In the genomic region with DNA sequence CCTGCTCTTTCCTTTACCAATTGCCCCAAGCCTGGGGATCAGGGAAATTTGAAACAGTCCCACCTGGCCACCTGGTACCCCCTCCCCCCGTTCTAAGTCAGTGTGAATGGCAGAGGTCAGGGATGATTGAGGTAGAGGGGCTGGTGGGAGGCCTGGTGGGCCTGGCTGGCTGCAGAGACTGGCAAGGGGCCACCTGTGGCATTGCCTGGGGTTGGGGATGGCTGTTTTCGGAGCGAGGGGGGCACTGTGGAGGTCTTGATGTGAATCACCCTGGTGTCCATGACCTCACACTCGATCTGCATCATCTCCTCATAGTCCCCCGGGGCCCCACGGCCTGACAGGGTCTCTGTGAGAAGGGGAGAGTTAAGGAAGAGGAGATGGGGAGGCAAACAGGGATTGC, we compare ENCODE assay signal across 14 cellular contexts. TPM values are rescaled to one million over a fixed set of nuclear protein-coding genes. Genes with fewer than 3 reads are reported as not detected.
DNase-seq lines count a peak whose midpoint lies in the region; ATAC-seq, FAIRE-seq and TF ChIP-seq lines count a peak whose summit lies in the region.
"Had no signal": no experiment of that assay in that cellular context is flagged by ENCODE, and none has a peak within 500 bp of the region (broad histone marks: within the 10 kb centered on the region; RNA-seq: fewer than 3 reads in every experiment).

No MANE protein-coding gene starts in this region.

- WGBS in K562 (ENCODE audit: insufficient coverage, low coverage, missing lambda C conversion rate) = 75% methylated on average over 6 of the region's 6 CpGs
- WGBS in spleen, 5 donors = 85 to 94% (median 89%) methylated on average over 6 of the region's 6 CpGs

- in situ Hi-C loops in K562 (cut with MboI) = no loop called here

- TSS peak; percentile 51 for BruUV-seq in K562 (replicated peaks; lab: Mats Ljungman, UMichigan)

- no peak overlapping the region for H2AFZ ChIP-seq in K562 (ENCODE audit: low read depth, low read length)

- no peak overlapping the region for H3K4me2 ChIP-seq in K562 (ENCODE audit: insufficient read depth, low read length)

- ATAC-seq in K562 = no peak
- no peak for ATAC-seq in stimulated activated effector memory CD8-positive, alpha-beta T cell treated with anti-CD3 and anti-CD28 coated beads, Interleukin-12 subunit alpha, Interleukin-12 subunit beta, amount 100 ng/mL, for 72 hours
- no peak for ATAC-seq in HG02840 (IDR thresholded peaks at IDR 0.05; ENCODE audit: low FRiP score, unreplicated experiment)

- no peaks in the 10 kb centered on the region for H3K79me2 ChIP-seq in K562 (ENCODE audit: control insufficient read depth, insufficient read depth, low read length)

- TF ChIP-seq CTCF in K562 (IDR thresholded peaks at IDR 0.05 in 2 of 3, conservative IDR thresholded peaks at IDR 0.05 in 1 of 3; ENCODE audit: insufficient read depth in 2 of 3, low read depth in 1 of 3, low read length in 3 of 3) (no peak), spleen (IDR thresholded peaks at IDR 0.05 in 8 of 11, conservative IDR thresholded peaks at IDR 0.05 in 3 of 11) (no peak)

- no peak for FAIRE-seq in K562 (lab: Jason Lieb, UNC)
- FAIRE-seq: astrocyte, TTC549 had no signal

- POLR2A ChIA-PET in K562 (lab: Yijun Ruan, JAX) = no interaction called here

- TF ChIP-seq POLR2A in K562 (conservative IDR thresholded peaks at IDR 0.05) (no peak), spleen (IDR thresholded peaks at IDR 0.05) (no peak)

- H3K9ac ChIP-seq in K562 (ENCODE audit: insufficient read depth in 1 of 2, low read depth in 2 of 2, low read length in 2 of 2) = 0 out of 4 replicates have a peak overlapping the region, but pooled peaks of 1 of the 2 experiments have one; percentile 6

- H3K27me3 ChIP-seq in K562 (ENCODE audit: control insufficient read depth in 2 of 2, insufficient read depth in 2 of 2, low read length in 2 of 2) (no peaks in the 10 kb centered on the region), spleen (replicated peaks in 1 of 7) (no peaks in the 10 kb centered on the region)

- H3K4me1 Mint-ChIP-seq in stimulated activated effector memory CD8-positive, alpha-beta T cell treated with anti-CD3 and anti-CD28 coated beads, Interleukin-12 subunit alpha, Interleukin-12 subunit beta, amount 100 ng/mL, for 72 hours = peaks cover 24% of the 10 kb centered on the region

- peaks cover 77% of the 10 kb centered on the region for H3K36me3 Mint-ChIP-seq in stimulated activated effector memory CD8-positive, alpha-beta T cell treated with anti-CD3 and anti-CD28 coated beads, Interleukin-12 subunit alpha, Interleukin-12 subunit beta, amount 100 ng/mL, for 72 hours

- peaks cover 3% of the 10 kb centered on the region for H3K9me1 ChIP-seq in K562 (ENCODE audit: control insufficient read depth, insufficient read depth, low read length)

- no peak overlapping the region for H3K4me3 Mint-ChIP-seq in stimulated activated effector memory CD8-positive, alpha-beta T cell treated with anti-CD3 and anti-CD28 coated beads, Interleukin-12 subunit alpha, Interleukin-12 subunit beta, amount 100 ng/mL, for 72 hours
- H3K4me3 Mint-ChIP-seq: CD4-positive, alpha-beta T cell had no signal

- H3K9me3 Mint-ChIP-seq in stimulated activated effector memory CD8-positive, alpha-beta T cell treated with anti-CD3 and anti-CD28 coated beads, Interleukin-12 subunit alpha, Interleukin-12 subunit beta, amount 100 ng/mL, for 72 hours = no peaks in the 10 kb centered on the region
- H3K9me3 Mint-ChIP-seq: CD4-positive, alpha-beta T cell had no signal

- H3K9me3 ChIP-seq in K562 (replicated peaks; ENCODE audit: control insufficient read depth, insufficient read depth, low read depth, low read length) = no peaks in the 10 kb centered on the region
- no peaks in the 10 kb centered on the region for H3K9me3 ChIP-seq in spleen

- H3K27ac ChIP-seq in K562 (ENCODE audit: extremely low read depth, low read depth, low read length) (no peak overlapping the region), spleen (no peak overlapping the region)

- TF ChIP-seq RAD21 in K562 (CRISPR knock-in tag; conservative IDR thresholded peaks at IDR 0.05 in 1 of 2, IDR thresholded peaks at IDR 0.05 in 1 of 2) = no peak

- CTCF ChIA-PET in K562 (lab: Yijun Ruan, JAX; ENCODE audit: low intra/inter-chr PET ratio) = no interaction called here

- H4K20me1 ChIP-seq in K562 (replicated peaks; ENCODE audit: control insufficient read depth, insufficient read depth, low read length) = no peaks in the 10 kb centered on the region

- no peak for TF ChIP-seq EP300 in K562 (IDR thresholded peaks at IDR 0.05; ENCODE audit: low read length)

- intact Hi-C loops in K562 (cut with micrococcal nuclease) = loop anchor here (5.0 to 10.0 kb wide), 3 partner anchors 52 to 299 kb away; partner anchors contain the start of gene ZBTB12
- intact Hi-C loops in spleen (cut with DNase I; ENCODE audit: low total_unique reads) = no loop called here

- H3K4me1 ChIP-seq in K562 (replicated peaks in 1 of 2; ENCODE audit: control insufficient read depth in 2 of 2, insufficient read depth in 2 of 2, low read length in 2 of 2) = peaks cover 7 to 14% of the 10 kb centered on the region in 2 experiments; a peak in 4 of 5 replicates
- peaks cover 15 to 73% (median 41%) of the 10 kb centered on the region in 6 donors for H3K4me1 ChIP-seq in spleen

- H3K27ac Mint-ChIP-seq in stimulated activated effector memory CD8-positive, alpha-beta T cell treated with anti-CD3 and anti-CD28 coated beads, Interleukin-12 subunit alpha, Interleukin-12 subunit beta, amount 100 ng/mL, for 72 hours = peak overlapping the region; percentile 77
- H3K27ac Mint-ChIP-seq: CD4-positive, alpha-beta T cell had no signal

- H3K36me3 ChIP-seq in K562 (ENCODE audit: control insufficient read depth, insufficient read depth, low read length) (peaks cover 44% of the 10 kb centered on the region), spleen (peaks cover 2 to 96% (median 58%) of the 10 kb centered on the region in 6 donors)

- DNase-seq in K562 (ENCODE audit: extremely low read depth in 1 of 4, low spot score in 3 of 4) = no peak
- no peak for DNase-seq in stimulated activated effector memory CD8-positive, alpha-beta T cell treated with anti-CD3 and anti-CD28 coated beads, Interleukin-12 subunit alpha, Interleukin-12 subunit beta, amount 100 ng/mL, for 72 hours (ENCODE audit: low spot score in 2 of 2)
- DNase-seq in spleen = no peak
- DNase-seq: activated T-cell treated with anti-CD3 and anti-CD28 coated beads for 4 hours; CD4-positive, alpha-beta T cell; effector memory CD4-positive, alpha-beta T cell; hypothalamus; NCI-H446; posterior cingulate gyrus; RPMI8226; stimulated activated CD4-positive, alpha-beta T cell treated with anti-CD3 and anti-CD28 coated beads, Interleukin-4, amount 100 ng/mL, for 1 hour had no signal

- H3K4me3 ChIP-seq in K562 = no peak overlapping the region
- H3K4me3 ChIP-seq in spleen = no peak overlapping the region

RNA-seq across cellular contexts. Expression of gene TNXB, which starts 6.5 kb away (rescaled TPM):
- total RNA-seq in K562 (2011; cell fraction: chromatin; rRNA removed; ENCODE audit: low replicate concordance) = 19.6 and 47.4 TPM in 2 replicates
- 28.9 and 33.2 TPM in 2 replicates for total RNA-seq in K562 (2011; cell fraction: nucleolus; rRNA removed)
- total RNA-seq in K562 (2011; cell fraction: nucleoplasm; rRNA removed) = 21.4 and 27.9 TPM in 2 replicates
- 28.1 and 35.0 TPM in 2 replicates for total RNA-seq in K562 (2014; rRNA removed)
- 4.2 and 6.1 TPM in 2 replicates for total RNA-seq in K562 (2014; rRNA removed; fragmentation: Illumina TruSeq; extraction: Trizol)
- total RNA-seq in K562 (2015; rRNA removed; fragmentation: Illumina TruSeq; extraction: Trizol) = 25.0 and 26.2 TPM in 2 replicates
- 24.2 and 25.8 TPM in 2 replicates for total RNA-seq in K562 (2021)
- polyA plus RNA-seq in K562 (2011; rRNA removed) = 11.3 and 13.3 TPM in 2 replicates
- polyA plus RNA-seq in K562 (2011; cell fraction: cytosol; rRNA removed) = 20.6 and 53.8 TPM in 2 replicates
- 25.4 and 47.3 TPM in 2 replicates for polyA plus RNA-seq in K562 (2011; cell fraction: nucleus; rRNA removed)
- 25.6 and 28.6 TPM in 2 replicates for polyA plus RNA-seq in K562 (2012)
- polyA plus RNA-seq in K562 (2014; fragmentation: Illumina TruSeq; extraction: Trizol) = 12.4 and 24.8 TPM in 2 replicates
- polyA plus RNA-seq in K562 (2014; fragmentation: Nextera tagmentation; extraction: Ambion mirVana) = under 1 TPM; 0.14 to 0.43 TPM
- 24.5 and 27.0 TPM in 2 replicates for polyA plus RNA-seq in K562 (2014; rRNA removed)
- polyA minus RNA-seq in K562 (2011; rRNA and poly(A)+ RNA removed) = 3.1 and 6.0 TPM in 2 replicates
- polyA minus RNA-seq in K562 (2011; cell fraction: cytosol; rRNA and poly(A)+ RNA removed) = 15.5 and 15.6 TPM in 2 replicates
- 16.2 and 17.0 TPM in 2 replicates for polyA minus RNA-seq in K562 (2011; cell fraction: nucleus; rRNA and poly(A)+ RNA removed)
- 100 to 1,000 TPM in 2 of 7 donors, 10 to 100 TPM in 5; 37.6 to 117 (median 72.7) TPM for total RNA-seq in spleen
- polyA plus RNA-seq in spleen = 10 to 100 TPM; 13.7 to 39.3 (median 32.5) TPM

RNA-seq across cellular contexts. Expression of gene ATF6B, which starts 12.4 kb away (rescaled TPM):
- total RNA-seq in K562 (2011; cell fraction: chromatin; rRNA removed; ENCODE audit: low replicate concordance) = 189 and 474 TPM in 2 replicates
- total RNA-seq in K562 (2011; cell fraction: nucleolus; rRNA removed) = 248 and 265 TPM in 2 replicates
- total RNA-seq in K562 (2011; cell fraction: nucleoplasm; rRNA removed) = 205 and 216 TPM in 2 replicates
- total RNA-seq in K562 (2014; rRNA removed) (22.7 and 25.4 TPM in 2 replicates), K562 (2014; rRNA removed; fragmentation: Illumina TruSeq; extraction: Trizol) (15.6 and 21.5 TPM in 2 replicates), K562 (2015; rRNA removed; fragmentation: Illumina TruSeq; extraction: Trizol) (30.5 and 31.7 TPM in 2 replicates), K562 (2021) (83.6 and 89.7 TPM in 2 replicates), spleen (100 to 1,000 TPM in 4 of 7 donors, 10 to 100 TPM in 3; 79.1 to 126 (median 101) TPM)
- polyA plus RNA-seq in K562 (2011; rRNA removed) (46.6 and 83.9 TPM in 2 replicates), K562 (2014; fragmentation: Illumina TruSeq; extraction: Trizol) (128 and 131 TPM in 2 replicates), K562 (2014; fragmentation: Nextera tagmentation; extraction: Ambion mirVana) (10 to 100 TPM; 20.7 to 26.1 TPM), K562 (2014; rRNA removed) (88.0 and 103 TPM in 2 replicates), spleen (10 to 100 TPM; 45.3 to 72.7 (median 46.2) TPM)
- polyA plus RNA-seq in K562 (2011; cell fraction: cytosol; rRNA removed) = 74.9 and 91.7 TPM in 2 replicates
- polyA plus RNA-seq in K562 (2011; cell fraction: nucleus; rRNA removed) = 198 and 250 TPM in 2 replicates
- 138 and 229 TPM in 2 replicates for polyA plus RNA-seq in K562 (2012)
- polyA minus RNA-seq in K562 (2011; rRNA and poly(A)+ RNA removed) = 22.1 and 23.6 TPM in 2 replicates
- 34.3 and 45.6 TPM in 2 replicates for polyA minus RNA-seq in K562 (2011; cell fraction: cytosol; rRNA and poly(A)+ RNA removed)
- polyA minus RNA-seq in K562 (2011; cell fraction: nucleus; rRNA and poly(A)+ RNA removed) = 42.9 and 68.4 TPM in 2 replicates

RNA-seq across cellular contexts. Expression of gene FKBPL, which starts 14.5 kb away (rescaled TPM):
- 7.3 and 12.0 TPM in 2 replicates for total RNA-seq in K562 (2011; cell fraction: chromatin; rRNA removed; ENCODE audit: low replicate concordance)
- total RNA-seq in K562 (2011; cell fraction: nucleolus; rRNA removed) = 8.4 and 12.0 TPM in 2 replicates
- total RNA-seq in K562 (2011; cell fraction: nucleoplasm; rRNA removed) = 7.9 and 8.3 TPM in 2 replicates
- 18.8 and 24.3 TPM in 2 replicates for total RNA-seq in K562 (2014; rRNA removed)
- 18.7 and 23.5 TPM in 2 replicates for total RNA-seq in K562 (2014; rRNA removed; fragmentation: Illumina TruSeq; extraction: Trizol)
- total RNA-seq in K562 (2015; rRNA removed; fragmentation: Illumina TruSeq; extraction: Trizol) = 23.9 and 26.7 TPM in 2 replicates
- total RNA-seq in K562 (2021) = 21.0 and 22.9 TPM in 2 replicates
- 9.0 and 11.5 TPM in 2 replicates for polyA plus RNA-seq in K562 (2011; rRNA removed)
- 7.7 and 12.2 TPM in 2 replicates for polyA plus RNA-seq in K562 (2011; cell fraction: cytosol; rRNA removed)
- 6.2 and 7.7 TPM in 2 replicates for polyA plus RNA-seq in K562 (2011; cell fraction: nucleus; rRNA removed)
- 14.2 and 18.6 TPM in 2 replicates for polyA plus RNA-seq in K562 (2012)
- polyA plus RNA-seq in K562 (2014; fragmentation: Illumina TruSeq; extraction: Trizol) = 22.2 and 23.3 TPM in 2 replicates
- 10 to 100 TPM; 18.3 to 31.4 TPM for polyA plus RNA-seq in K562 (2014; fragmentation: Nextera tagmentation; extraction: Ambion mirVana)
- 20.1 and 20.6 TPM in 2 replicates for polyA plus RNA-seq in K562 (2014; rRNA removed)
- polyA minus RNA-seq in K562 (2011; rRNA and poly(A)+ RNA removed) = 6.1 and 7.3 TPM in 2 replicates
- polyA minus RNA-seq in K562 (2011; cell fraction: cytosol; rRNA and poly(A)+ RNA removed) = 4.6 and 7.4 TPM in 2 replicates
- 3.9 and 7.9 TPM in 2 replicates for polyA minus RNA-seq in K562 (2011; cell fraction: nucleus; rRNA and poly(A)+ RNA removed)
- 1 to 10 TPM; 2.9 to 5.8 (median 4.3) TPM for total RNA-seq in spleen
- 1 to 10 TPM; 4.7 to 6.1 (median 6.0) TPM for polyA plus RNA-seq in spleen

RNA-seq across cellular contexts. Expression of gene PRRT1, which starts 36.1 kb away (rescaled TPM):
- 2.0 and 3.2 TPM in 2 replicates for total RNA-seq in K562 (2011; cell fraction: chromatin; rRNA removed; ENCODE audit: low replicate concordance)
- total RNA-seq in K562 (2011; cell fraction: nucleolus; rRNA removed) = 0.92 and 1.5 TPM in 2 replicates
- 3.2 and 6.0 TPM in 2 replicates for total RNA-seq in K562 (2011; cell fraction: nucleoplasm; rRNA removed)
- total RNA-seq in K562 (2014; rRNA removed) (0.14 and 0.57 TPM in 2 replicates), K562 (2014; rRNA removed; fragmentation: Illumina TruSeq; extraction: Trizol) (0.16 and 0.29 TPM in 2 replicates), K562 (2015; rRNA removed; fragmentation: Illumina TruSeq; extraction: Trizol) (0.40 and 0.53 TPM in 2 replicates), K562 (2021) (1.9 and 3.0 TPM in 2 replicates), spleen (1 to 10 TPM in 2 of 7 donors, under 1 TPM in 5; 0.28 to 1.7 (median 0.85) TPM)
- polyA plus RNA-seq in K562 (2011; rRNA removed) (0.50 and 1.1 TPM in 2 replicates), K562 (2014; fragmentation: Illumina TruSeq; extraction: Trizol) (3.3 and 3.5 TPM in 2 replicates), K562 (2014; fragmentation: Nextera tagmentation; extraction: Ambion mirVana) (under 1 TPM; 0.31 to 0.41 TPM), K562 (2014; rRNA removed) (2.1 and 2.8 TPM in 2 replicates), spleen (1 to 10 TPM; 1.1 to 2.3 (median 1.9) TPM)
- polyA plus RNA-seq in K562 (2011; cell fraction: cytosol; rRNA removed) = 1.3 and 2.0 TPM in 2 replicates
- 6.7 and 12.8 TPM in 2 replicates for polyA plus RNA-seq in K562 (2011; cell fraction: nucleus; rRNA removed)
- polyA plus RNA-seq in K562 (2012) = 3.9 and 9.0 TPM in 2 replicates
- 0.07 and 0.27 TPM in 2 replicates for polyA minus RNA-seq in K562 (2011; rRNA and poly(A)+ RNA removed)
- polyA minus RNA-seq in K562 (2011; cell fraction: cytosol; rRNA and poly(A)+ RNA removed) = 0.48 TPM in 1 of 2 replicates, not detected in the other
- polyA minus RNA-seq in K562 (2011; cell fraction: nucleus; rRNA and poly(A)+ RNA removed) = 0.44 and 0.54 TPM in 2 replicates

RNA-seq across cellular contexts. Expression of gene PPT2, which starts 38.3 kb away (rescaled TPM):
- 123 and 281 TPM in 2 replicates for total RNA-seq in K562 (2011; cell fraction: chromatin; rRNA removed; ENCODE audit: low replicate concordance)
- 210 and 218 TPM in 2 replicates for total RNA-seq in K562 (2011; cell fraction: nucleolus; rRNA removed)
- 184 and 227 TPM in 2 replicates for total RNA-seq in K562 (2011; cell fraction: nucleoplasm; rRNA removed)
- 69.9 and 296 TPM in 2 replicates for total RNA-seq in K562 (2014; rRNA removed)
- 42.5 and 43.7 TPM in 2 replicates for total RNA-seq in K562 (2014; rRNA removed; fragmentation: Illumina TruSeq; extraction: Trizol)
- 44.1 and 45.6 TPM in 2 replicates for total RNA-seq in K562 (2015; rRNA removed; fragmentation: Illumina TruSeq; extraction: Trizol)
- total RNA-seq in K562 (2021) = 83.2 and 83.4 TPM in 2 replicates
- 75.8 and 76.6 TPM in 2 replicates for polyA plus RNA-seq in K562 (2011; rRNA removed)
- polyA plus RNA-seq in K562 (2011; cell fraction: cytosol; rRNA removed) = 86.3 and 114 TPM in 2 replicates
- polyA plus RNA-seq in K562 (2011; cell fraction: nucleus; rRNA removed) = 311 and 473 TPM in 2 replicates
- 53.9 and 83.7 TPM in 2 replicates for polyA plus RNA-seq in K562 (2012)
- 92.6 and 98.8 TPM in 2 replicates for polyA plus RNA-seq in K562 (2014; fragmentation: Illumina TruSeq; extraction: Trizol)
- polyA plus RNA-seq in K562 (2014; fragmentation: Nextera tagmentation; extraction: Ambion mirVana) = 10 to 100 TPM; 27.4 to 41.6 TPM
- polyA plus RNA-seq in K562 (2014; rRNA removed) = 86.4 and 95.1 TPM in 2 replicates
- 25.0 and 32.8 TPM in 2 replicates for polyA minus RNA-seq in K562 (2011; rRNA and poly(A)+ RNA removed)
- polyA minus RNA-seq in K562 (2011; cell fraction: cytosol; rRNA and poly(A)+ RNA removed) = 31.8 and 46.0 TPM in 2 replicates
- polyA minus RNA-seq in K562 (2011; cell fraction: nucleus; rRNA and poly(A)+ RNA removed) = 44.2 and 45.1 TPM in 2 replicates
- total RNA-seq in spleen = 10 to 100 TPM; 12.7 to 26.7 (median 19.2) TPM
- 1 to 10 TPM; 2.3 to 7.6 (median 3.7) TPM for polyA plus RNA-seq in spleen
